Comparison of ENCODE assay signal across 16 cellular contexts in genomic region chr11:94656968-94657367, GRCh38.
DNase-seq lines count a peak whose midpoint lies in the region; ATAC-seq and TF ChIP-seq lines count a peak whose summit lies in the region.
"Had no signal": no experiment of that assay in that cellular context is flagged by ENCODE, and none has a peak within 500 bp of the region (broad histone marks: within the 10 kb centered on the region; RNA-seq: fewer than 3 reads in every experiment).

No MANE protein-coding gene starts in this region.

- POLR2A ChIA-PET in SK-N-SH (lab: Yijun Ruan, JAX) = no interaction called here

- H3K27ac ChIP-seq in H9 (ENCODE audit: insufficient read length, low read depth, low read length) (peak overlapping the region; percentile 87), VCaP (peak overlapping the region; percentile 73; the same call in 1 of the 2 replicates), SK-N-SH (ENCODE audit: low read depth in 2 of 2, low read length in 1 of 2) (no peak overlapping the region)

- H3K56ac ChIP-seq in H9 (ENCODE audit: insufficient read length, low read depth, low read length) = no peak overlapping the region

- no peak overlapping the region for H3K23ac ChIP-seq in H9 (ENCODE audit: insufficient read length, low read depth, low read length)

- H4K8ac ChIP-seq in H9 (replicated peaks; ENCODE audit: insufficient read length, low read depth, low read length) = no peak overlapping the region

- DNase-seq in H9 (peak; percentile 60), iPS DF 19.7 (ENCODE audit: low read depth, low spot score) (peak; percentile 92), osteocyte (ENCODE audit: extremely low spot score, unreplicated experiment) (peak; percentile 5), SK-N-SH (no peak), SIG-M5 (lab: John Stamatoyannopoulos, UW) (no peak), NCI-H345 (lab: John Stamatoyannopoulos, UW) (no peak)
- DNase-seq: BE2C; CD8-positive, alpha-beta T cell; H7; NCI-H1417; NCI-H1930; NCI-H2171; NCI-H510A; SW 1271 had no signal

- H3K23me2 ChIP-seq in H9 (ENCODE audit: insufficient read length, low read depth, low read length, poor library complexity, severe bottlenecking) = no peaks in the 10 kb centered on the region

- no peak for TF ChIP-seq EP300 in SK-N-SH (IDR thresholded peaks at IDR 0.05; ENCODE audit: borderline replicate concordance in 1 of 2, low read depth in 1 of 2, low read length in 1 of 2)

- no peak overlapping the region for H4K91ac ChIP-seq in H9 (ENCODE audit: insufficient read length, low read depth, low read length)

- CTCF ChIA-PET in SK-N-SH (lab: Yijun Ruan, JAX) = interaction anchor here (1.5 kb wide), 1 partner anchor 34 kb away, joined by 4 read pairs; no protein-coding TSS in a partner anchor

- no CpG with 5 or more reads among the region's 6 CpGs for WGBS in H9 (ENCODE audit: extremely low coverage, insufficient read length, low lambda C conversion rate)
- WGBS in SK-N-SH (ENCODE audit: low lambda C conversion rate) = 75% methylated on average over 6 of the region's 6 CpGs

- no peak for ATAC-seq in esophagus mucosa
- ATAC-seq: CD8-positive, alpha-beta T cell had no signal

- H3K27me3 ChIP-seq in H9 (ENCODE audit: insufficient read depth, low read length) (no peaks in the 10 kb centered on the region), SK-N-SH (ENCODE audit: insufficient read depth) (no peaks in the 10 kb centered on the region; the same call in 1 of the 2 replicates)
- H3K27me3 ChIP-seq: BE2C had no signal

- no peak overlapping the region for H3K4me3 ChIP-seq in SK-N-SH (ENCODE audit: low read depth in 2 of 2, low read length in 1 of 2)

- no peak for TF ChIP-seq CTCF in H9 (conservative IDR thresholded peaks at IDR 0.05)
- TF ChIP-seq CTCF in VCaP (conservative IDR thresholded peaks at IDR 0.05) = no peak
- TF ChIP-seq CTCF in osteocyte (IDR thresholded peaks at IDR 0.05) = no peak
- no peak for TF ChIP-seq CTCF in SK-N-SH (IDR thresholded peaks at IDR 0.05)

- H3K4me2 ChIP-seq in H9 (ENCODE audit: insufficient read depth, insufficient read length, low read length) (no peak overlapping the region), SK-N-SH (no peak overlapping the region)

- H3T11ph ChIP-seq in H9 (ENCODE audit: low read length) = no peak overlapping the region

- TF ChIP-seq RAD21 in SK-N-SH (IDR thresholded peaks at IDR 0.05; ENCODE audit: low read length) = no peak

- H3K9me3 Mint-ChIP-seq in H9 = peaks cover 0 to 4% of the 10 kb centered on the region in 2 experiments; a peak in 3 of 5 replicates
- no peaks in the 10 kb centered on the region for H3K9me3 Mint-ChIP-seq in osteocyte (ENCODE audit: unreplicated experiment)
- H3K9me3 Mint-ChIP-seq: CD8-positive, alpha-beta T cell had no signal

- H2AFZ ChIP-seq in H9 (ENCODE audit: low read length) (no peak overlapping the region), SK-N-SH (ENCODE audit: low read depth) (no peak overlapping the region)

- no peaks in the 10 kb centered on the region for H3K79me1 ChIP-seq in H9 (ENCODE audit: insufficient read depth, low read depth, low read length, poor library complexity, severe bottlenecking)

- no peak overlapping the region for H2BK12ac ChIP-seq in H9 (ENCODE audit: insufficient read length, low read depth, low read length)

- no peak overlapping the region for H2BK20ac ChIP-seq in H9 (ENCODE audit: low read depth, low read length, poor library complexity, severe bottlenecking)

- no peak overlapping the region for H3K18ac ChIP-seq in H9 (ENCODE audit: insufficient read length, low read depth, low read length)

- no peaks in the 10 kb centered on the region for H3K9me2 ChIP-seq in SK-N-SH

- H2BK5ac ChIP-seq in H9 (ENCODE audit: insufficient read length, low read length) = no peak overlapping the region

- H3K4me1 Mint-ChIP-seq in H9 (peaks cover 45 to 74% of the 10 kb centered on the region in 2 experiments), osteocyte (ENCODE audit: unreplicated experiment) (no peaks in the 10 kb centered on the region)

- no peak overlapping the region for H3K9ac ChIP-seq in H9 (ENCODE audit: extremely low read depth, insufficient read length, low read length)
- H3K9ac ChIP-seq in SK-N-SH = no peak overlapping the region

- H3K4me1 ChIP-seq in H9 (ENCODE audit: insufficient read depth, low read length) (peaks cover 16% of the 10 kb centered on the region; the same call in 1 of the 2 replicates), SK-N-SH (ENCODE audit: control insufficient read depth in 1 of 2, insufficient read depth in 2 of 2, low read depth in 1 of 2, low read length in 1 of 2) (no peaks in the 10 kb centered on the region; a peak in 1 of 4 replicates)
- H3K4me1 ChIP-seq: BE2C had no signal

- no peak overlapping the region for H2AK5ac ChIP-seq in H9 (ENCODE audit: insufficient read length, low read length)

- H3K27ac Mint-ChIP-seq in H9 (peak overlapping the region; percentile 3 to 95 (median 91); a peak in 5 of 7 replicates), osteocyte (ENCODE audit: unreplicated experiment) (no peak overlapping the region)
- H3K27ac Mint-ChIP-seq: CD8-positive, alpha-beta T cell had no signal

- H2BK15ac ChIP-seq in H9 (ENCODE audit: low read depth, low read length) = no peak overlapping the region

- H3K36me3 ChIP-seq in SK-N-SH (replicated peaks in 1 of 2; ENCODE audit: control insufficient read depth in 1 of 2, insufficient read depth in 2 of 2, low read length in 1 of 2) = no peaks in the 10 kb centered on the region
- H3K36me3 ChIP-seq: BE2C had no signal

- H3K4ac ChIP-seq in H9 (ENCODE audit: low read depth, low read length) = no peak overlapping the region

- peak overlapping the region; percentile 37 for H4K5ac ChIP-seq in H9 (ENCODE audit: insufficient read length, low read depth, low read length)

- no peaks in the 10 kb centered on the region for H4K20me1 ChIP-seq in H9 (ENCODE audit: control insufficient read depth, insufficient read depth, insufficient read length)
- H4K20me1 ChIP-seq in SK-N-SH (ENCODE audit: insufficient read depth) = no peaks in the 10 kb centered on the region

- H3K9me3 ChIP-seq in H9 (ENCODE audit: control insufficient read depth, low read depth, low read length) = no peaks in the 10 kb centered on the region
- H3K9me3 ChIP-seq in SK-N-SH = no peaks in the 10 kb centered on the region
- H3K9me3 ChIP-seq: BE2C had no signal

- H3K36me3 Mint-ChIP-seq in H9 (ENCODE audit: insufficient read depth in 1 of 3, low read depth in 3 of 3) (peaks cover 11 to 67% (median 41%) of the 10 kb centered on the region in 3 experiments; a peak in 6 of 7 replicates), osteocyte (ENCODE audit: unreplicated experiment) (no peaks in the 10 kb centered on the region)
- H3K36me3 Mint-ChIP-seq: CD8-positive, alpha-beta T cell had no signal

- no peaks in the 10 kb centered on the region for H3F3A ChIP-seq in SK-N-SH (replicated peaks; ENCODE audit: insufficient read depth)

- H2BK120ac ChIP-seq in H9 (ENCODE audit: low read depth, low read length, poor library complexity, severe bottlenecking) = no peak overlapping the region

- H3K27me3 Mint-ChIP-seq in H9 (ENCODE audit: low read depth) = no peaks in the 10 kb centered on the region
- peaks cover 25% of the 10 kb centered on the region for H3K27me3 Mint-ChIP-seq in osteocyte (ENCODE audit: unreplicated experiment)

- H3K4me3 Mint-ChIP-seq in H9 (peak overlapping the region in 1 of 2 experiments; percentile 2; a peak in 3 of 5 replicates), osteocyte (ENCODE audit: unreplicated experiment) (no peak overlapping the region)
- H3K4me3 Mint-ChIP-seq: CD8-positive, alpha-beta T cell had no signal

- H3K79me2 ChIP-seq in H9 (ENCODE audit: insufficient read depth, low read length) = peaks cover 8% of the 10 kb centered on the region; the same call in 1 of the 2 replicates
- H3K79me2 ChIP-seq in SK-N-SH (ENCODE audit: insufficient read depth) = no peaks in the 10 kb centered on the region

- H3K14ac ChIP-seq in H9 (ENCODE audit: insufficient read depth, low read length) = peak overlapping the region; percentile 16; the same call in 1 of the 2 replicates

TF ChIP-seq in SK-N-SH, 30 proteins besides CTCF, POLR2A, EP300 and RAD21 (continues in another document):
- TF ChIP-seq, protein P1, sequence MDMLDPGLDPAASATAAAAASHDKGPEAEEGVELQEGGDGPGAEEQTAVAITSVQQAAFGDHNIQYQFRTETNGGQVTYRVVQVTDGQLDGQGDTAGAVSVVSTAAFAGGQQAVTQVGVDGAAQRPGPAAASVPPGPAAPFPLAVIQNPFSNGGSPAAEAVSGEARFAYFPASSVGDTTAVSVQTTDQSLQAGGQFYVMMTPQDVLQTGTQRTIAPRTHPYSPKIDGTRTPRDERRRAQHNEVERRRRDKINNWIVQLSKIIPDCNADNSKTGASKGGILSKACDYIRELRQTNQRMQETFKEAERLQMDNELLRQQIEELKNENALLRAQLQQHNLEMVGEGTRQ (IDR thresholded peaks at IDR 0.05; ENCODE audit: borderline replicate concordance, low read depth, low read length) = no peak
- no peak for TF ChIP-seq MEF2A (IDR thresholded peaks at IDR 0.05; ENCODE audit: borderline replicate concordance, low read depth)
- no peak for TF ChIP-seq GABPA (IDR thresholded peaks at IDR 0.05; ENCODE audit: low read depth)
- TF ChIP-seq GATA2 (CRISPR knock-in tag; IDR thresholded peaks at IDR 0.05) = no peak
- TF ChIP-seq FOXM1 (IDR thresholded peaks at IDR 0.05; ENCODE audit: low read depth) = no peak
- no peak for TF ChIP-seq POLR2AphosphoS5 (IDR thresholded peaks at IDR 0.05; ENCODE audit: low read depth, low read length)
- TF ChIP-seq TEAD4 (IDR thresholded peaks at IDR 0.05; ENCODE audit: borderline replicate concordance, insufficient read depth) = no peak
- TF ChIP-seq RXRA (IDR thresholded peaks at IDR 0.05; ENCODE audit: borderline replicate concordance, low read depth) = no peak
- TF ChIP-seq JUND (IDR thresholded peaks at IDR 0.05) = no peak
- TF ChIP-seq TCF12 (IDR thresholded peaks at IDR 0.05) = no peak
- TF ChIP-seq YY1 (IDR thresholded peaks at IDR 0.05; ENCODE audit: low read depth) = no peak
- TF ChIP-seq, protein P2, sequence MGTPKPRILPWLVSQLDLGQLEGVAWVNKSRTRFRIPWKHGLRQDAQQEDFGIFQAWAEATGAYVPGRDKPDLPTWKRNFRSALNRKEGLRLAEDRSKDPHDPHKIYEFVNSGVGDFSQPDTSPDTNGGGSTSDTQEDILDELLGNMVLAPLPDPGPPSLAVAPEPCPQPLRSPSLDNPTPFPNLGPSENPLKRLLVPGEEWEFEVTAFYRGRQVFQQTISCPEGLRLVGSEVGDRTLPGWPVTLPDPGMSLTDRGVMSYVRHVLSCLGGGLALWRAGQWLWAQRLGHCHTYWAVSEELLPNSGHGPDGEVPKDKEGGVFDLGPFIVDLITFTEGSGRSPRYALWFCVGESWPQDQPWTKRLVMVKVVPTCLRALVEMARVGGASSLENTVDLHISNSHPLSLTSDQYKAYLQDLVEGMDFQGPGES (IDR thresholded peaks at IDR 0.05; ENCODE audit: low read depth, low read length) = no peak

Comparison
In these comparisons a context has a peak if more than half of its experiments do, and no peak if none do; other contexts are left out.
1. DNase-seq: peak in H9 (single experiment), iPS DF 19.7 (single experiment) and osteocyte (single experiment); none in SK-N-SH (single experiment), SIG-M5 (single experiment) and NCI-H345 (single experiment).
2. H3K27ac ChIP-seq: peak in H9 (single experiment) and VCaP (single experiment); none in SK-N-SH (0 of 2).